Comparison of ENCODE assay signal across 12 cellular contexts in genomic region chr11:945986-946385, GRCh38. TPM values are rescaled to one million over a fixed set of nuclear protein-coding genes. Genes with fewer than 3 reads are reported as not detected.
DNase-seq lines count a peak whose midpoint lies in the region; ATAC-seq and TF ChIP-seq lines count a peak whose summit lies in the region.
"Had no signal": no experiment of that assay in that cellular context is flagged by ENCODE, and none has a peak within 500 bp of the region (broad histone marks: within the 10 kb centered on the region; RNA-seq: fewer than 3 reads in every experiment).

No MANE protein-coding gene starts in this region.

- H3K9ac ChIP-seq in HUES48 (ENCODE audit: low read depth, low read length) (no peak overlapping the region), neural progenitor cell (no peak overlapping the region)

- peak overlapping the region; percentile 29 for H3K4me3 Mint-ChIP-seq in neural progenitor cell
- no peak overlapping the region for H3K4me3 Mint-ChIP-seq in stimulated activated effector memory CD8-positive, alpha-beta T cell treated with anti-CD3 and anti-CD28 coated beads, Interleukin-12 subunit alpha, Interleukin-12 subunit beta, amount 100 ng/mL, for 72 hours
- H3K4me3 Mint-ChIP-seq: activated naive CD8-positive, alpha-beta T cell; memory B cell; T-helper 17 cell had no signal

- H3K9me3 ChIP-seq in HUES48 (ENCODE audit: control insufficient read depth, insufficient read depth, low read length) (no peaks in the 10 kb centered on the region), hepatocyte (ENCODE audit: low read depth) (no peaks in the 10 kb centered on the region), neural progenitor cell (ENCODE audit: low read depth) (no peaks in the 10 kb centered on the region)

- peaks cover 7% of the 10 kb centered on the region for H4K20me1 ChIP-seq in hepatocyte (ENCODE audit: insufficient read depth, poor library complexity, severe bottlenecking)
- peaks cover 46% of the 10 kb centered on the region for H4K20me1 ChIP-seq in neural progenitor cell (ENCODE audit: low read depth)

- ATAC-seq in stimulated activated effector memory CD8-positive, alpha-beta T cell treated with anti-CD3 and anti-CD28 coated beads, Interleukin-12 subunit alpha, Interleukin-12 subunit beta, amount 100 ng/mL, for 72 hours: no peak
- no peak for ATAC-seq in GM21423 (IDR thresholded peaks at IDR 0.05; ENCODE audit: unreplicated experiment)
- ATAC-seq: T-helper 17 cell had no signal

- H3K9me2 ChIP-seq in hepatocyte (replicated peaks; ENCODE audit: insufficient read depth): no peaks in the 10 kb centered on the region

- H2AFZ ChIP-seq in hepatocyte: no peak overlapping the region
- H2AFZ ChIP-seq in neural progenitor cell (replicated peaks): no peak overlapping the region

- H3K36me3 Mint-ChIP-seq in neural progenitor cell: peaks cover 19% of the 10 kb centered on the region
- H3K36me3 Mint-ChIP-seq in stimulated activated effector memory CD8-positive, alpha-beta T cell treated with anti-CD3 and anti-CD28 coated beads, Interleukin-12 subunit alpha, Interleukin-12 subunit beta, amount 100 ng/mL, for 72 hours: peaks cover 31% of the 10 kb centered on the region

- H3K36me3 ChIP-seq in HUES48 (ENCODE audit: control insufficient read depth, insufficient read depth, low read length) (peaks cover 7% of the 10 kb centered on the region; the same call in 1 of the 2 replicates), hepatocyte (replicated peaks; ENCODE audit: insufficient read depth, low read depth) (no peaks in the 10 kb centered on the region), neural progenitor cell (no peaks in the 10 kb centered on the region)

- H3K4me2 ChIP-seq in hepatocyte: peak overlapping the region; percentile 52
- H3K4me2 ChIP-seq in neural progenitor cell: peak overlapping the region; percentile 70

- peaks cover 50% of the 10 kb centered on the region for H3K4me1 Mint-ChIP-seq in neural progenitor cell
- H3K4me1 Mint-ChIP-seq in stimulated activated effector memory CD8-positive, alpha-beta T cell treated with anti-CD3 and anti-CD28 coated beads, Interleukin-12 subunit alpha, Interleukin-12 subunit beta, amount 100 ng/mL, for 72 hours: peaks cover 40% of the 10 kb centered on the region

- H3K79me2 ChIP-seq in hepatocyte (peaks cover 93% of the 10 kb centered on the region), neural progenitor cell (ENCODE audit: low read depth) (peaks cover 92% of the 10 kb centered on the region)

- WGBS in hepatocyte (ENCODE audit: low lambda C conversion rate, missing lambda C conversion rate): 52% methylated on average over 9 of the region's 9 CpGs

- H3K27ac Mint-ChIP-seq in neural progenitor cell: peak overlapping the region; percentile 93
- no peak overlapping the region for H3K27ac Mint-ChIP-seq in stimulated activated effector memory CD8-positive, alpha-beta T cell treated with anti-CD3 and anti-CD28 coated beads, Interleukin-12 subunit alpha, Interleukin-12 subunit beta, amount 100 ng/mL, for 72 hours
- H3K27ac Mint-ChIP-seq: memory B cell, T-helper 17 cell had no signal

- peak; percentile 17 for DNase-seq in SK-N-DZ (ENCODE audit: low spot score)
- peak; percentile 68 for DNase-seq in hepatocyte (ENCODE audit: low spot score)
- peak; percentile 95 for DNase-seq in neural progenitor cell (ENCODE audit: low spot score)
- DNase-seq in stimulated activated effector memory CD8-positive, alpha-beta T cell treated with anti-CD3 and anti-CD28 coated beads, Interleukin-12 subunit alpha, Interleukin-12 subunit beta, amount 100 ng/mL, for 72 hours (ENCODE audit: low spot score in 2 of 2): no peak
- DNase-seq in SW480 (ENCODE audit: low spot score): no peak
- DNase-seq in stimulated activated CD8-positive, alpha-beta memory T cell treated with anti-CD3 and anti-CD28 coated beads, Interleukin-4, amount 100 ng/mL, for 48 hours: no peak
- DNase-seq: NCI-H1092 treated with DMSO at 0.1 percent for 48 hours, T-helper 17 cell had no signal

- peaks cover 7% of the 10 kb centered on the region for H3K27me3 Mint-ChIP-seq in neural progenitor cell (ENCODE audit: insufficient read depth, low read depth)
- H3K27me3 Mint-ChIP-seq: activated naive CD8-positive, alpha-beta T cell; memory B cell; T-helper 17 cell had no signal

- peaks cover 37% of the 10 kb centered on the region for H3F3A ChIP-seq in neural progenitor cell (ENCODE audit: low read depth)

- peaks cover 16% of the 10 kb centered on the region for H3K9me3 Mint-ChIP-seq in neural progenitor cell
- peaks cover 4% of the 10 kb centered on the region for H3K9me3 Mint-ChIP-seq in stimulated activated effector memory CD8-positive, alpha-beta T cell treated with anti-CD3 and anti-CD28 coated beads, Interleukin-12 subunit alpha, Interleukin-12 subunit beta, amount 100 ng/mL, for 72 hours

- no peak overlapping the region for H3K4me3 ChIP-seq in HUES48 (ENCODE audit: low read depth, low read length)
- H3K4me3 ChIP-seq in hepatocyte: no peak overlapping the region
- peak overlapping the region; percentile 22 for H3K4me3 ChIP-seq in neural progenitor cell

- H3K4me1 ChIP-seq in HUES48 (ENCODE audit: control insufficient read depth, insufficient read depth, low read length): peaks cover 48% of the 10 kb centered on the region
- peaks cover 29% of the 10 kb centered on the region for H3K4me1 ChIP-seq in hepatocyte (ENCODE audit: insufficient read depth)
- peaks cover 39% of the 10 kb centered on the region for H3K4me1 ChIP-seq in neural progenitor cell

- TF ChIP-seq CTCF in hepatocyte (IDR thresholded peaks at IDR 0.05; ENCODE audit: poor library complexity): no peak
- no peak for TF ChIP-seq CTCF in neural progenitor cell (IDR thresholded peaks at IDR 0.05)

- peak overlapping the region; percentile 86 for H3K27ac ChIP-seq in HUES48 (ENCODE audit: low read depth, low read length)
- H3K27ac ChIP-seq in hepatocyte: peak overlapping the region; percentile 33
- peak overlapping the region; percentile 89 for H3K27ac ChIP-seq in neural progenitor cell

- H3K27me3 ChIP-seq in HUES48 (ENCODE audit: control insufficient read depth, insufficient read depth, low read length): no peaks in the 10 kb centered on the region
- no peaks in the 10 kb centered on the region for H3K27me3 ChIP-seq in hepatocyte
- no peaks in the 10 kb centered on the region for H3K27me3 ChIP-seq in neural progenitor cell

RNA-seq across cellular contexts. Expression of gene AP2A2, which starts 20.3 kb away (rescaled TPM):
- 37.5 and 41.1 TPM in 2 replicates for polyA plus RNA-seq in SK-N-DZ (2014; cell fraction: cytosol; rRNA removed)
- polyA plus RNA-seq in SK-N-DZ (2014; cell fraction: nucleus; rRNA removed): 67.3 and 80.9 TPM in 2 replicates
- total RNA-seq in hepatocyte: 57.8 and 68.0 TPM in 2 replicates
- 49.7 and 56.2 TPM in 2 replicates for polyA plus RNA-seq in hepatocyte
- total RNA-seq in neural progenitor cell (ENCODE audit: low replicate concordance): 50.4 and 67.5 TPM in 2 replicates

RNA-seq across cellular contexts. Expression of gene CHID1, which starts 35.4 kb away (rescaled TPM):
- 56.0 and 66.1 TPM in 2 replicates for polyA plus RNA-seq in SK-N-DZ (2014; cell fraction: cytosol; rRNA removed)
- polyA plus RNA-seq in SK-N-DZ (2014; cell fraction: nucleus; rRNA removed): 53.5 and 77.3 TPM in 2 replicates
- total RNA-seq in hepatocyte: 61.5 and 92.4 TPM in 2 replicates
- polyA plus RNA-seq in hepatocyte: 152 and 155 TPM in 2 replicates
- 56.6 and 62.9 TPM in 2 replicates for total RNA-seq in neural progenitor cell (ENCODE audit: low replicate concordance)

Comparison
In these comparisons a context has a peak if more than half of its experiments do, and no peak if none do; other contexts are left out.
1. H3K27ac ChIP-seq: peak in every context shown above with its lines; median percentile 89 in neural progenitor cell; 86 in HUES48; 33 in hepatocyte.
2. DNase-seq: peak in SK-N-DZ (single experiment), hepatocyte (single experiment) and neural progenitor cell (single experiment); none in stimulated activated effector memory CD8-positive, alpha-beta T cell treated with anti-CD3 and anti-CD28 coated beads, Interleukin-12 subunit alpha, Interleukin-12 subunit beta, amount 100 ng/mL, for 72 hours (0 of 2), SW480 (single experiment) and stimulated activated CD8-positive, alpha-beta memory T cell treated with anti-CD3 and anti-CD28 coated beads, Interleukin-4, amount 100 ng/mL, for 48 hours (single experiment).